ENCODE assay signal across 8 cellular contexts in genomic region chr3:129855454-129856419, GRCh38. TPM values are rescaled to one million over a fixed set of nuclear protein-coding genes. Genes with fewer than 3 reads are reported as not detected.
A peak's percentile ranks its signal among the peaks of the same experiment; 100 is the strongest.
DNase-seq lines count a peak whose midpoint lies in the region; ATAC-seq, FAIRE-seq and TF ChIP-seq lines count a peak whose summit lies in the region.

No MANE protein-coding gene starts in this region.

- no peak for DNase-seq in Calu3
- peak; percentile 10 for DNase-seq in non-pigmented ciliary epithelial cell (ENCODE audit: low read depth)
- DNase-seq in mucosa of gallbladder (ENCODE audit: low spot score), result no peak
- DNase-seq in activated CD4-positive, alpha-beta T cell treated with anti-CD3 and anti-CD28 coated beads, Interleukin-2, amount 10 ng/mL, durations not matched to agents 7 days and 5 days, result no peak

- H4K20me1 ChIP-seq in OCI-LY3 (ENCODE audit: insufficient read depth, low read length), result no peaks in the 10 kb centered on the region

- no peak overlapping the region for H2AFZ ChIP-seq in OCI-LY3 (ENCODE audit: low read depth, low read length)

- no peaks in the 10 kb centered on the region for H3K27me3 Mint-ChIP-seq in Calu3 (ENCODE audit: unreplicated experiment)
- H3K27me3 Mint-ChIP-seq in activated CD4-positive, alpha-beta T cell treated with anti-CD3 and anti-CD28 coated beads, Interleukin-2, amount 10 ng/mL, durations not matched to agents 7 days and 5 days, result no peaks in the 10 kb centered on the region

- CTCF ChIA-PET in Calu3 (lab: Charles Lee), result interaction anchor here (0.6 kb wide), 1 partner anchor 197 kb away, joined by 6 read pairs; no protein-coding TSS in a partner anchor
- CTCF ChIA-PET in activated CD4-positive, alpha-beta T cell treated with anti-CD3 and anti-CD28 coated beads, Interleukin-2, amount 10 ng/mL, durations not matched to agents 7 days and 5 days (lab: Charles Lee), result no interaction called here

- peaks cover 16% of the 10 kb centered on the region for H3K4me1 ChIP-seq in OCI-LY3 (ENCODE audit: low read length)

- H3K36me3 ChIP-seq in OCI-LY3 (replicated peaks; ENCODE audit: low read depth, low read length), result peaks cover 16% of the 10 kb centered on the region

- TSS peak; percentile 62 for BruUV-seq in Calu3 (replicated peaks; lab: Mats Ljungman, UMichigan)

- no peak overlapping the region for H3K4me3 ChIP-seq in OCI-LY3 (ENCODE audit: low read length)

- H3K9me3 ChIP-seq in OCI-LY3 (ENCODE audit: insufficient read depth, low read length), result no peaks in the 10 kb centered on the region

- H3K4me3 Mint-ChIP-seq in Calu3 (ENCODE audit: low read depth, unreplicated experiment), result no peak overlapping the region
- no peak overlapping the region for H3K4me3 Mint-ChIP-seq in activated CD4-positive, alpha-beta T cell treated with anti-CD3 and anti-CD28 coated beads, Interleukin-2, amount 10 ng/mL, durations not matched to agents 7 days and 5 days

- H3K27ac ChIP-seq in OCI-LY3 (ENCODE audit: low read length), result no peak overlapping the region

- peaks cover 30% of the 10 kb centered on the region for H3K4me1 Mint-ChIP-seq in Calu3 (ENCODE audit: low read depth, unreplicated experiment)
- H3K4me1 Mint-ChIP-seq in activated CD4-positive, alpha-beta T cell treated with anti-CD3 and anti-CD28 coated beads, Interleukin-2, amount 10 ng/mL, durations not matched to agents 7 days and 5 days, result peaks cover 14% of the 10 kb centered on the region

- peak overlapping the region; percentile 86 for H3K27ac Mint-ChIP-seq in Calu3 (ENCODE audit: unreplicated experiment)
- no peak overlapping the region for H3K27ac Mint-ChIP-seq in activated CD4-positive, alpha-beta T cell treated with anti-CD3 and anti-CD28 coated beads, Interleukin-2, amount 10 ng/mL, durations not matched to agents 7 days and 5 days

- peak; percentile 95 for FAIRE-seq in endometrium (lab: Jason Lieb, UNC)

- H3K9me3 Mint-ChIP-seq in Calu3 (ENCODE audit: low read depth, unreplicated experiment), result no peaks in the 10 kb centered on the region
- H3K9me3 Mint-ChIP-seq in activated CD4-positive, alpha-beta T cell treated with anti-CD3 and anti-CD28 coated beads, Interleukin-2, amount 10 ng/mL, durations not matched to agents 7 days and 5 days, result peaks cover 4% of the 10 kb centered on the region

- H3K9ac ChIP-seq in OCI-LY3 (ENCODE audit: low read length), result no peak overlapping the region

- peaks cover 13% of the 10 kb centered on the region for H3K36me3 Mint-ChIP-seq in Calu3 (ENCODE audit: insufficient read depth, unreplicated experiment)
- peaks cover 33% of the 10 kb centered on the region for H3K36me3 Mint-ChIP-seq in activated CD4-positive, alpha-beta T cell treated with anti-CD3 and anti-CD28 coated beads, Interleukin-2, amount 10 ng/mL, durations not matched to agents 7 days and 5 days (ENCODE audit: low read depth)

- H3K27me3 ChIP-seq in OCI-LY3 (ENCODE audit: low read depth, low read length), result no peaks in the 10 kb centered on the region

- peaks cover 15% of the 10 kb centered on the region for H3K79me2 ChIP-seq in OCI-LY3 (ENCODE audit: low read length)

- TF ChIP-seq CTCF in Calu3 (IDR thresholded peaks at IDR 0.05; ENCODE audit: unreplicated experiment) (no peak), OCI-LY3 (IDR thresholded peaks at IDR 0.05; ENCODE audit: low read depth, low read length) (no peak)

- intact Hi-C loops in Calu3 (cut with micrococcal nuclease; ENCODE audit: unreplicated experiment), result loop anchor here (5.0 kb wide), 1 partner anchor 37 kb away; the partner anchor contains the start of gene TMCC1

- POLR2A ChIA-PET in activated CD4-positive, alpha-beta T cell treated with anti-CD3 and anti-CD28 coated beads, Interleukin-2, amount 10 ng/mL, durations not matched to agents 7 days and 5 days (lab: Charles Lee), result no interaction called here

- peak overlapping the region; percentile 26 for H3K4me2 ChIP-seq in OCI-LY3 (ENCODE audit: low read length)

- ATAC-seq in GM21825 (IDR thresholded peaks at IDR 0.05; ENCODE audit: unreplicated experiment), result no peak
- ATAC-seq in HG02759 (IDR thresholded peaks at IDR 0.05; ENCODE audit: unreplicated experiment), result no peak

RNA-seq across cellular contexts. Expression of gene TMCC1, which starts 37.8 kb away (rescaled TPM):
- total RNA-seq in Calu3 (2022) (51.7 and 57.2 TPM in 2 replicates), mucosa of gallbladder (52.9 TPM)
- 10 to 100 TPM; 14.9 to 18.7 TPM for total RNA-seq in activated CD4-positive, alpha-beta T cell treated with anti-CD3 and anti-CD28 coated beads, Interleukin-2, amount 10 ng/mL, durations not matched to agents 7 days and 5 days
